Comparison of ENCODE assay signal across 40 cellular contexts in the genomic region with DNA sequence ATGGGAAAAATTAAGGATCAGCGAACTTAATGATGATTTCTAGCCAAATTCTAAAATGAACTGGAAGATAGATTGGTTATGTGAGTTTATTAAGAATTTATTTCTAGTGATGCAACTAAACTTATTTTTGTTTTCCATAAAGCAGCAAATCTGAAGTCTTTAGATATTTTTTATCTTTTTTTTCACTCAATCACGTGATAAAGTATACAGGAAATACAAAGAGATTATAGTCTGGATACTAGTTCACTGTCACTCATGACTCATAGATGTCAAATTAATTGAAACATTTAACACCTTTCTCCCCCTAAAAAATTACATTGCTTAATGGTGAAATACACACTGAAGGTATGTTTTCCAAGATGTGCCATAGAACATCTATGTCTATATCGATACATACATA.
"Had no signal": no experiment of that assay in that cellular context is flagged by ENCODE, and none has a peak within 500 bp of the region (broad histone marks: within the 10 kb centered on the region; RNA-seq: fewer than 3 reads in every experiment).

No MANE protein-coding gene starts in this region.

- H3K36me3 Mint-ChIP-seq: activated CD8-positive, alpha-beta memory T cell treated with anti-CD3 and anti-CD28 coated beads, Interleukin-2, amount 10 ng/mL, durations not matched to agents 7 days and 5 days; activated naive CD4-positive, alpha-beta T cell treated with anti-CD3 and anti-CD28 coated beads, Interleukin-2, amount 10 ng/mL, durations not matched to agents 7 days and 5 days; activated naive CD4-positive, alpha-beta T cell treated with anti-CD3 and anti-CD28 coated beads, Interleukin-2, amount 50 U/mL, for 24 hours; activated naive CD8-positive, alpha-beta T cell; activated naive CD8-positive, alpha-beta T cell treated with anti-CD3 and anti-CD28 coated beads, Interleukin-2, amount 10 ng/mL, durations not matched to agents 7 days and 5 days; brain; WTC11 had no signal

- ATAC-seq: activated CD4-positive, alpha-beta T cell treated with anti-CD3 and anti-CD28 coated beads for 36 hours; activated CD4-positive, CD25-positive, alpha-beta regulatory T cell treated with anti-CD3 and anti-CD28 coated beads, Interleukin-2, amount 50 U/mL, for 24 hours; activated CD8-positive, alpha-beta memory T cell treated with anti-CD3 and anti-CD28 coated beads, Interleukin-2, amount 10 ng/mL, durations not matched to agents 7 days and 5 days; activated CD8-positive, alpha-beta T cell treated with anti-CD3 and anti-CD28 coated beads, Interleukin-2, amount 10 ng/mL, durations not matched to agents 7 days and 5 days; activated naive CD8-positive, alpha-beta T cell treated with anti-CD3 and anti-CD28 coated beads, Interleukin-2, amount 50 U/mL, for 24 hours; WTC11 had no signal

- H3K4me3 ChIP-seq: ascending aorta, cardiac muscle cell had no signal

- H3K4me3 Mint-ChIP-seq: activated CD4-positive, alpha-beta memory T cell treated with anti-CD3 and anti-CD28 coated beads, Interleukin-2, amount 10 ng/mL, durations not matched to agents 7 days and 5 days; activated CD4-positive, alpha-beta T cell treated with anti-CD3 and anti-CD28 coated beads for 36 hours; activated CD4-positive, alpha-beta T cell treated with anti-CD3 and anti-CD28 coated beads, Interleukin-2, amount 10 ng/mL, durations not matched to agents 7 days and 5 days; activated CD8-positive, alpha-beta memory T cell treated with anti-CD3 and anti-CD28 coated beads, Interleukin-2, amount 10 ng/mL, durations not matched to agents 7 days and 5 days; activated CD8-positive, alpha-beta T cell treated with anti-CD3 and anti-CD28 coated beads, Interleukin-2, amount 10 ng/mL, durations not matched to agents 7 days and 5 days; activated naive CD4-positive, alpha-beta T cell treated with anti-CD3 and anti-CD28 coated beads, Interleukin-2, amount 10 ng/mL, durations not matched to agents 7 days and 5 days; activated naive CD4-positive, alpha-beta T cell treated with anti-CD3 and anti-CD28 coated beads, Interleukin-2, amount 50 U/mL, for 24 hours; activated naive CD8-positive, alpha-beta T cell; activated naive CD8-positive, alpha-beta T cell treated with anti-CD3 and anti-CD28 coated beads, Interleukin-2, amount 10 ng/mL, durations not matched to agents 7 days and 5 days; activated naive CD8-positive, alpha-beta T cell treated with anti-CD3 and anti-CD28 coated beads, Interleukin-2, amount 50 U/mL, for 24 hours; activated T-cell treated with anti-CD3 and anti-CD28 coated beads, Interleukin-2, amount 50 U/mL, for 24 hours; central memory CD8-positive, alpha-beta T cell; T-helper 1 cell treated with Interleukin-12 subunit alpha and Interleukin-12 subunit beta and Interleukin-4 antibody, amounts not matched to agents 30 μg/mL and 1 μg/mL, for 36 hours; T-helper 2 cell treated with Interferon-gamma antibody and Interleukin-4, amounts not matched to agents 5 μg/mL and 100 μg/mL, for 36 hours; WTC11 had no signal

- H3K27ac Mint-ChIP-seq: activated CD4-positive, alpha-beta memory T cell treated with anti-CD3 and anti-CD28 coated beads, Interleukin-2, amount 10 ng/mL, durations not matched to agents 7 days and 5 days; activated CD4-positive, alpha-beta T cell treated with anti-CD3 and anti-CD28 coated beads for 36 hours; activated CD4-positive, alpha-beta T cell treated with anti-CD3 and anti-CD28 coated beads, Interleukin-2, amount 10 ng/mL, durations not matched to agents 7 days and 5 days; activated CD8-positive, alpha-beta memory T cell treated with anti-CD3 and anti-CD28 coated beads, Interleukin-2, amount 10 ng/mL, durations not matched to agents 7 days and 5 days; activated CD8-positive, alpha-beta T cell treated with anti-CD3 and anti-CD28 coated beads, Interleukin-2, amount 10 ng/mL, durations not matched to agents 7 days and 5 days; activated naive CD4-positive, alpha-beta T cell treated with anti-CD3 and anti-CD28 coated beads, Interleukin-2, amount 10 ng/mL, durations not matched to agents 7 days and 5 days; activated naive CD4-positive, alpha-beta T cell treated with anti-CD3 and anti-CD28 coated beads, Interleukin-2, amount 50 U/mL, for 24 hours; activated naive CD8-positive, alpha-beta T cell; activated naive CD8-positive, alpha-beta T cell treated with anti-CD3 and anti-CD28 coated beads, Interleukin-2, amount 10 ng/mL, durations not matched to agents 7 days and 5 days; activated naive CD8-positive, alpha-beta T cell treated with anti-CD3 and anti-CD28 coated beads, Interleukin-2, amount 50 U/mL, for 24 hours; activated T-cell treated with anti-CD3 and anti-CD28 coated beads, Interleukin-2, amount 50 U/mL, for 24 hours; activated T-helper 2 cell treated with anti-CD3 and anti-CD28 coated beads, Interferon-gamma antibody, Interleukin-2, Interleukin-4, amounts not matched to agents 10 μg/mL and 5 μg/mL and 100 μg/mL, durations not matched to agents 14 hours and 24 hours and 36 hours; T-helper 1 cell treated with Interleukin-12 subunit alpha and Interleukin-12 subunit beta and Interleukin-4 antibody, amounts not matched to agents 30 μg/mL and 1 μg/mL, for 36 hours; T-helper 2 cell treated with Interferon-gamma antibody and Interleukin-4, amounts not matched to agents 5 μg/mL and 100 μg/mL, for 36 hours; WTC11 had no signal

- FAIRE-seq: bronchial epithelial cell, TTC549 had no signal

- H3K36me3 ChIP-seq: ascending aorta, cardiac muscle cell, WERI-Rb-1 had no signal

- H3K9me3 ChIP-seq: ascending aorta had no signal

- H3K27me3 ChIP-seq: ascending aorta, cardiac muscle cell had no signal

- H3K27ac ChIP-seq: ascending aorta, cardiac muscle cell, WERI-Rb-1 had no signal

- H3K4me1 Mint-ChIP-seq: activated CD4-positive, alpha-beta memory T cell treated with anti-CD3 and anti-CD28 coated beads, Interleukin-2, amount 10 ng/mL, durations not matched to agents 7 days and 5 days; activated CD4-positive, alpha-beta T cell treated with anti-CD3 and anti-CD28 coated beads for 36 hours; activated CD4-positive, alpha-beta T cell treated with anti-CD3 and anti-CD28 coated beads, Interleukin-2, amount 10 ng/mL, durations not matched to agents 7 days and 5 days; activated CD8-positive, alpha-beta memory T cell treated with anti-CD3 and anti-CD28 coated beads, Interleukin-2, amount 10 ng/mL, durations not matched to agents 7 days and 5 days; activated naive CD4-positive, alpha-beta T cell treated with anti-CD3 and anti-CD28 coated beads, Interleukin-2, amount 10 ng/mL, durations not matched to agents 7 days and 5 days; activated naive CD4-positive, alpha-beta T cell treated with anti-CD3 and anti-CD28 coated beads, Interleukin-2, amount 50 U/mL, for 24 hours; activated naive CD8-positive, alpha-beta T cell treated with anti-CD3 and anti-CD28 coated beads, Interleukin-2, amount 10 ng/mL, durations not matched to agents 7 days and 5 days; activated naive CD8-positive, alpha-beta T cell treated with anti-CD3 and anti-CD28 coated beads, Interleukin-2, amount 50 U/mL, for 24 hours; central memory CD8-positive, alpha-beta T cell had no signal

- H3K27me3 Mint-ChIP-seq: activated CD4-positive, alpha-beta memory T cell treated with anti-CD3 and anti-CD28 coated beads, Interleukin-2, amount 10 ng/mL, durations not matched to agents 7 days and 5 days; activated CD4-positive, alpha-beta T cell treated with anti-CD3 and anti-CD28 coated beads for 36 hours; activated CD4-positive, alpha-beta T cell treated with anti-CD3 and anti-CD28 coated beads, Interleukin-2, amount 10 ng/mL, durations not matched to agents 7 days and 5 days; activated CD8-positive, alpha-beta memory T cell treated with anti-CD3 and anti-CD28 coated beads, Interleukin-2, amount 10 ng/mL, durations not matched to agents 7 days and 5 days; activated naive CD4-positive, alpha-beta T cell treated with anti-CD3 and anti-CD28 coated beads, Interleukin-2, amount 10 ng/mL, durations not matched to agents 7 days and 5 days; activated naive CD4-positive, alpha-beta T cell treated with anti-CD3 and anti-CD28 coated beads, Interleukin-2, amount 50 U/mL, for 24 hours; activated naive CD8-positive, alpha-beta T cell; activated naive CD8-positive, alpha-beta T cell treated with anti-CD3 and anti-CD28 coated beads, Interleukin-2, amount 10 ng/mL, durations not matched to agents 7 days and 5 days; activated naive CD8-positive, alpha-beta T cell treated with anti-CD3 and anti-CD28 coated beads, Interleukin-2, amount 50 U/mL, for 24 hours; activated T-cell treated with anti-CD3 and anti-CD28 coated beads, Interleukin-2, amount 50 U/mL, for 24 hours; brain; central memory CD8-positive, alpha-beta T cell had no signal

- DNase-seq: activated CD4-positive, alpha-beta memory T cell treated with anti-CD3 and anti-CD28 coated beads, Interleukin-2, amount 10 ng/mL, durations not matched to agents 7 days and 5 days; activated CD4-positive, alpha-beta T cell treated with anti-CD3 and anti-CD28 coated beads for 1 hour; activated CD4-positive, alpha-beta T cell treated with anti-CD3 and anti-CD28 coated beads for 36 hours; activated CD4-positive, alpha-beta T cell treated with anti-CD3 and anti-CD28 coated beads for 48 hours; activated CD4-positive, alpha-beta T cell treated with anti-CD3 and anti-CD28 coated beads, Interleukin-2, amount 10 ng/mL, durations not matched to agents 7 days and 5 days; activated CD4-positive, alpha-beta T cell treated with anti-CD3 and anti-CD28 coated beads, Interleukin-2, amount 50 U/mL, for 48 hours; activated CD4-positive, CD25-positive, alpha-beta regulatory T cell; activated CD8-positive, alpha-beta memory T cell treated with anti-CD3 and anti-CD28 coated beads for 24 hours; activated CD8-positive, alpha-beta memory T cell treated with anti-CD3 and anti-CD28 coated beads, Interleukin-2, amount 10 ng/mL, durations not matched to agents 7 days and 5 days; activated CD8-positive, alpha-beta memory T cell treated with anti-CD3 and anti-CD28 coated beads, Interleukin-2, amount 50 U/mL, for 48 hours; activated CD8-positive, alpha-beta T cell treated with anti-CD3 and anti-CD28 coated beads, Interleukin-2, amount 10 ng/mL, durations not matched to agents 7 days and 5 days; activated effector memory CD4-positive, alpha-beta T cell treated with Interleukin-2 at 50 U/mL for 16 hours; activated gamma-delta T cell; activated naive CD4-positive, alpha-beta T cell treated with anti-CD3 and anti-CD28 coated beads, Interleukin-2, amount 10 ng/mL, durations not matched to agents 7 days and 5 days; activated naive CD4-positive, alpha-beta T cell treated with Interleukin-2 at 50 U/mL for 16 hours; activated naive CD8-positive, alpha-beta T cell treated with anti-CD3 and anti-CD28 coated beads, Interleukin-2, amount 10 ng/mL, durations not matched to agents 7 days and 5 days; activated naive CD8-positive, alpha-beta T cell treated with anti-CD3 and anti-CD28 coated beads, Interleukin-2, amount 50 U/mL, for 24 hours; activated T-cell treated with anti-CD3 and anti-CD28 coated beads, Interleukin-2, amount 50 U/mL, for 24 hours; activated T-cell treated with anti-CD3 and anti-CD28 coated beads, Interleukin-2, amount 50 U/mL, for 48 hours; amygdala; anterior cingulate cortex; caudate nucleus; cerebellar nuclear complex; T-helper 1 cell; T-helper 2 cell; T-helper 9 cell; WERI-Rb-1 had no signal

- H3K4me1 ChIP-seq: ascending aorta had no signal

- H3K9me3 Mint-ChIP-seq: activated CD4-positive, alpha-beta T cell treated with anti-CD3 and anti-CD28 coated beads, Interleukin-2, amount 10 ng/mL, durations not matched to agents 7 days and 5 days; activated naive CD4-positive, alpha-beta T cell treated with anti-CD3 and anti-CD28 coated beads, Interleukin-2, amount 10 ng/mL, durations not matched to agents 7 days and 5 days; activated naive CD8-positive, alpha-beta T cell treated with anti-CD3 and anti-CD28 coated beads, Interleukin-2, amount 10 ng/mL, durations not matched to agents 7 days and 5 days; activated T-cell treated with anti-CD3 and anti-CD28 coated beads, Interleukin-2, amount 50 U/mL, for 24 hours; activated T-helper 2 cell treated with anti-CD3 and anti-CD28 coated beads, Interferon-gamma antibody, Interleukin-2, Interleukin-4, amounts not matched to agents 10 μg/mL and 5 μg/mL and 100 μg/mL, durations not matched to agents 14 hours and 24 hours and 36 hours; brain; T-helper 1 cell treated with Interleukin-12 subunit alpha and Interleukin-12 subunit beta and Interleukin-4 antibody, amounts not matched to agents 30 μg/mL and 1 μg/mL, for 36 hours; T-helper 2 cell treated with Interferon-gamma antibody and Interleukin-4, amounts not matched to agents 5 μg/mL and 100 μg/mL, for 36 hours; WTC11 had no signal
